In genomic region chr12:95653761-95654546, GRCh38 we compare ENCODE assay signal across 10 cellular contexts.
A peak's percentile ranks its signal among the peaks of the same experiment; 100 is the strongest.
DNase-seq lines count a peak whose midpoint lies in the region; ATAC-seq and TF ChIP-seq lines count a peak whose summit lies in the region.
"Had no signal": no experiment of that assay in that cellular context is flagged by ENCODE, and none has a peak within 500 bp of the region (broad histone marks: within the 10 kb centered on the region; RNA-seq: fewer than 3 reads in every experiment).

No MANE protein-coding gene starts in this region.

- H3K27ac ChIP-seq in left ventricle myocardium inferior (replicated peaks): peak overlapping the region; percentile 73
- H3K27ac ChIP-seq in thoracic aorta: peak overlapping the region in 1 of 2 donors; percentile 58
- peak overlapping the region in 1 of 2 donors; percentile 61 for H3K27ac ChIP-seq in testis
- H3K27ac ChIP-seq: C4-2B had no signal

- peaks cover 6% of the 10 kb centered on the region for H3K27me3 Mint-ChIP-seq in activated CD4-positive, alpha-beta memory T cell treated with anti-CD3 and anti-CD28 coated beads for 36 hours
- H3K27me3 Mint-ChIP-seq in activated CD4-positive, alpha-beta memory T cell treated with anti-CD3 and anti-CD28 coated beads, Interleukin-2, amount 10 ng/mL, durations not matched to agents 7 days and 5 days: peaks cover 5% of the 10 kb centered on the region
- peaks cover 2% of the 10 kb centered on the region for H3K27me3 Mint-ChIP-seq in activated naive CD8-positive, alpha-beta T cell treated with anti-CD3 and anti-CD28 coated beads, Interleukin-2, amount 50 U/mL, for 24 hours

- no peak for DNase-seq in activated CD4-positive, alpha-beta memory T cell treated with anti-CD3 and anti-CD28 coated beads for 36 hours
- no peak for DNase-seq in activated CD4-positive, alpha-beta memory T cell treated with anti-CD3 and anti-CD28 coated beads, Interleukin-2, amount 10 ng/mL, durations not matched to agents 7 days and 5 days
- DNase-seq in activated naive CD8-positive, alpha-beta T cell treated with anti-CD3 and anti-CD28 coated beads, Interleukin-2, amount 50 U/mL, for 24 hours: no peak
- DNase-seq in left ventricle myocardium inferior (no peak), thoracic aorta (ENCODE audit: low spot score) (no peak), NCI-H2081 treated with DMSO at 0.1 percent for 48 hours (lab: John Stamatoyannopoulos, UW) (no peak), testis (no peak)
- DNase-seq: activated CD4-positive, CD25-positive, alpha-beta regulatory T cell had no signal

- TF ChIP-seq CTCF in left ventricle myocardium inferior (IDR thresholded peaks at IDR 0.05; ENCODE audit: borderline replicate concordance): no peak
- no peak for TF ChIP-seq CTCF in thoracic aorta (IDR thresholded peaks at IDR 0.05)
- TF ChIP-seq CTCF in testis (IDR thresholded peaks at IDR 0.05): no peak

- no peaks in the 10 kb centered on the region for H3K27me3 ChIP-seq in left ventricle myocardium inferior (ENCODE audit: low read depth)
- H3K27me3 ChIP-seq in thoracic aorta (replicated peaks; ENCODE audit: insufficient read depth): no peaks in the 10 kb centered on the region
- H3K27me3 ChIP-seq in testis: no peaks in the 10 kb centered on the region

- H3K4me1 Mint-ChIP-seq in activated CD4-positive, alpha-beta memory T cell treated with anti-CD3 and anti-CD28 coated beads for 36 hours (ENCODE audit: low read depth): no peaks in the 10 kb centered on the region
- no peaks in the 10 kb centered on the region for H3K4me1 Mint-ChIP-seq in activated CD4-positive, alpha-beta memory T cell treated with anti-CD3 and anti-CD28 coated beads, Interleukin-2, amount 10 ng/mL, durations not matched to agents 7 days and 5 days
- peaks cover 2% of the 10 kb centered on the region for H3K4me1 Mint-ChIP-seq in activated naive CD8-positive, alpha-beta T cell treated with anti-CD3 and anti-CD28 coated beads, Interleukin-2, amount 50 U/mL, for 24 hours

- no peaks in the 10 kb centered on the region for H3K9me3 ChIP-seq in left ventricle myocardium inferior (replicated peaks)
- no peaks in the 10 kb centered on the region for H3K9me3 ChIP-seq in thoracic aorta
- no peaks in the 10 kb centered on the region for H3K9me3 ChIP-seq in testis

- H3K9me3 Mint-ChIP-seq in activated CD4-positive, alpha-beta memory T cell treated with anti-CD3 and anti-CD28 coated beads for 36 hours: peaks cover 2% of the 10 kb centered on the region
- H3K9me3 Mint-ChIP-seq in activated CD4-positive, alpha-beta memory T cell treated with anti-CD3 and anti-CD28 coated beads, Interleukin-2, amount 10 ng/mL, durations not matched to agents 7 days and 5 days: peaks cover 4% of the 10 kb centered on the region
- peaks cover 6% of the 10 kb centered on the region for H3K9me3 Mint-ChIP-seq in activated naive CD8-positive, alpha-beta T cell treated with anti-CD3 and anti-CD28 coated beads, Interleukin-2, amount 50 U/mL, for 24 hours

- H3K4me3 Mint-ChIP-seq in activated CD4-positive, alpha-beta memory T cell treated with anti-CD3 and anti-CD28 coated beads for 36 hours: no peak overlapping the region
- H3K4me3 Mint-ChIP-seq in activated CD4-positive, alpha-beta memory T cell treated with anti-CD3 and anti-CD28 coated beads, Interleukin-2, amount 10 ng/mL, durations not matched to agents 7 days and 5 days: no peak overlapping the region
- no peak overlapping the region for H3K4me3 Mint-ChIP-seq in activated naive CD8-positive, alpha-beta T cell treated with anti-CD3 and anti-CD28 coated beads, Interleukin-2, amount 50 U/mL, for 24 hours

- no peaks in the 10 kb centered on the region for H3K36me3 ChIP-seq in left ventricle myocardium inferior
- H3K36me3 ChIP-seq in thoracic aorta: no peaks in the 10 kb centered on the region
- H3K36me3 ChIP-seq in testis (ENCODE audit: low read depth, missing control alignments): no peaks in the 10 kb centered on the region

- POLR2A ChIA-PET in activated CD4-positive, alpha-beta memory T cell treated with anti-CD3 and anti-CD28 coated beads for 36 hours (lab: Charles Lee): no interaction called here
- POLR2A ChIA-PET in activated CD4-positive, alpha-beta memory T cell treated with anti-CD3 and anti-CD28 coated beads, Interleukin-2, amount 10 ng/mL, durations not matched to agents 7 days and 5 days (lab: Charles Lee): no interaction called here

- CTCF ChIA-PET in activated CD4-positive, alpha-beta memory T cell treated with anti-CD3 and anti-CD28 coated beads for 36 hours (lab: Charles Lee): no interaction called here
- CTCF ChIA-PET in activated CD4-positive, alpha-beta memory T cell treated with anti-CD3 and anti-CD28 coated beads, Interleukin-2, amount 10 ng/mL, durations not matched to agents 7 days and 5 days (lab: Charles Lee): no interaction called here

- no peak for TF ChIP-seq POLR2A in testis (IDR thresholded peaks at IDR 0.05)

- no peak for ATAC-seq in activated naive CD8-positive, alpha-beta T cell treated with anti-CD3 and anti-CD28 coated beads, Interleukin-2, amount 50 U/mL, for 24 hours
- ATAC-seq in thoracic aorta (ENCODE audit: insufficient number of reproducible peaks, low FRiP score, low read depth) (peak; percentile 78), HG02852 (IDR thresholded peaks at IDR 0.05; ENCODE audit: unreplicated experiment) (no peak)

- H3K4me1 ChIP-seq in left ventricle myocardium inferior: peaks cover 29% of the 10 kb centered on the region
- peaks cover 0 to 24% of the 10 kb centered on the region in 2 donors for H3K4me1 ChIP-seq in thoracic aorta (ENCODE audit: control insufficient read depth in 1 of 2, low read depth in 2 of 2)
- H3K4me1 ChIP-seq in testis: no peaks in the 10 kb centered on the region

- intact Hi-C loops in activated CD4-positive, alpha-beta memory T cell treated with anti-CD3 and anti-CD28 coated beads for 36 hours (cut with micrococcal nuclease): no loop called here
- intact Hi-C loops in left ventricle myocardium inferior (cut with micrococcal nuclease) (no loop called here), testis (cut with DNase I; ENCODE audit: low total_unique reads) (no loop called here)

- H3K27ac Mint-ChIP-seq in activated CD4-positive, alpha-beta memory T cell treated with anti-CD3 and anti-CD28 coated beads for 36 hours: peak overlapping the region; percentile 21
- H3K27ac Mint-ChIP-seq in activated CD4-positive, alpha-beta memory T cell treated with anti-CD3 and anti-CD28 coated beads, Interleukin-2, amount 10 ng/mL, durations not matched to agents 7 days and 5 days: no peak overlapping the region
- peak overlapping the region; percentile 53 for H3K27ac Mint-ChIP-seq in activated naive CD8-positive, alpha-beta T cell treated with anti-CD3 and anti-CD28 coated beads, Interleukin-2, amount 50 U/mL, for 24 hours

- H3K4me3 ChIP-seq in left ventricle myocardium inferior: no peak overlapping the region
- H3K4me3 ChIP-seq in thoracic aorta: no peak overlapping the region
- no peak overlapping the region for H3K4me3 ChIP-seq in testis

- peaks cover 2% of the 10 kb centered on the region for H3K36me3 Mint-ChIP-seq in activated CD4-positive, alpha-beta memory T cell treated with anti-CD3 and anti-CD28 coated beads for 36 hours
- no peaks in the 10 kb centered on the region for H3K36me3 Mint-ChIP-seq in activated CD4-positive, alpha-beta memory T cell treated with anti-CD3 and anti-CD28 coated beads, Interleukin-2, amount 10 ng/mL, durations not matched to agents 7 days and 5 days (ENCODE audit: low read depth)
- H3K36me3 Mint-ChIP-seq in activated naive CD8-positive, alpha-beta T cell treated with anti-CD3 and anti-CD28 coated beads, Interleukin-2, amount 50 U/mL, for 24 hours (ENCODE audit: low read depth): peaks cover 3% of the 10 kb centered on the region

- 70 to 73% methylated on average over 9 of the region's 9 CpGs for WGBS in testis, 2 donors
